In genomic region chr2:16246281-16246850, GRCh38 we compare ENCODE assay signal across 27 cellular contexts.
"Had no signal": no experiment of that assay in that cellular context is flagged by ENCODE, and none has a peak within 500 bp of the region (broad histone marks: within the 10 kb centered on the region; RNA-seq: fewer than 3 reads in every experiment).

No MANE protein-coding gene starts in this region.

- H3K27me3 Mint-ChIP-seq: stimulated activated memory B cell treated with anti-CD40 and anti-IgM and Interleukin-4, amounts not matched to agents 10 μg/mL and 1 μg/mL and 100 μg/mL, for 72 hours; stimulated activated naive B cell treated with anti-CD40 and anti-IgM and Interleukin-4, amounts not matched to agents 10 μg/mL and 1 μg/mL and 100 μg/mL, for 72 hours; stimulated activated naive CD8-positive, alpha-beta T cell treated with anti-CD3 and anti-CD28 coated beads, Interleukin-15, Interleukin-2, amounts not matched to agents 100 ng/mL and 50 ng/mL, for 24 hours had no signal

- H3K9me3 Mint-ChIP-seq: stimulated activated effector memory CD8-positive, alpha-beta T cell treated with anti-CD3 and anti-CD28 coated beads, Interleukin-12 subunit alpha, Interleukin-12 subunit beta, amount 100 ng/mL, for 72 hours; stimulated activated memory B cell treated with anti-CD40 and anti-IgM and Interleukin-4, amounts not matched to agents 10 μg/mL and 1 μg/mL and 100 μg/mL, for 72 hours; stimulated activated naive B cell treated with anti-CD40 and anti-IgM and Interleukin-4, amounts not matched to agents 10 μg/mL and 1 μg/mL and 100 μg/mL, for 72 hours; stimulated activated naive CD8-positive, alpha-beta T cell treated with anti-CD3 and anti-CD28 coated beads, Interleukin-15, amount 100 ng/mL, for 72 hours; stimulated activated naive CD8-positive, alpha-beta T cell treated with anti-CD3 and anti-CD28 coated beads, Interleukin-15, Interleukin-2, amounts not matched to agents 100 ng/mL and 50 ng/mL, for 24 hours had no signal

- H3K4me3 Mint-ChIP-seq: stimulated activated effector memory CD8-positive, alpha-beta T cell treated with anti-CD3 and anti-CD28 coated beads, Interleukin-12 subunit alpha, Interleukin-12 subunit beta, amount 100 ng/mL, for 72 hours; stimulated activated memory B cell treated with anti-CD40 and anti-IgM and Interleukin-4, amounts not matched to agents 10 μg/mL and 1 μg/mL and 100 μg/mL, for 72 hours; stimulated activated naive B cell treated with anti-CD40 and anti-IgM and Interleukin-4, amounts not matched to agents 10 μg/mL and 1 μg/mL and 100 μg/mL, for 72 hours; stimulated activated naive CD8-positive, alpha-beta T cell treated with anti-CD3 and anti-CD28 coated beads, Interleukin-15, amount 100 ng/mL, for 72 hours; stimulated activated naive CD8-positive, alpha-beta T cell treated with anti-CD3 and anti-CD28 coated beads, Interleukin-15, Interleukin-2, amounts not matched to agents 100 ng/mL and 50 ng/mL, for 24 hours; type B pancreatic cell had no signal

- H3K27me3 ChIP-seq: testis, thyroid gland, transverse colon, upper lobe of left lung, upper lobe of right lung, uterus, vagina had no signal

- H3K27ac Mint-ChIP-seq: stimulated activated effector memory CD8-positive, alpha-beta T cell treated with anti-CD3 and anti-CD28 coated beads, Interleukin-12 subunit alpha, Interleukin-12 subunit beta, amount 100 ng/mL, for 72 hours; stimulated activated memory B cell treated with anti-CD40 and anti-IgM and Interleukin-4, amounts not matched to agents 10 μg/mL and 1 μg/mL and 100 μg/mL, for 72 hours; stimulated activated naive B cell treated with anti-CD40 and anti-IgM and Interleukin-4, amounts not matched to agents 10 μg/mL and 1 μg/mL and 100 μg/mL, for 72 hours; stimulated activated naive CD8-positive, alpha-beta T cell treated with anti-CD3 and anti-CD28 coated beads, Interleukin-15, amount 100 ng/mL, for 72 hours; stimulated activated naive CD8-positive, alpha-beta T cell treated with anti-CD3 and anti-CD28 coated beads, Interleukin-15, Interleukin-2, amounts not matched to agents 100 ng/mL and 50 ng/mL, for 24 hours; type B pancreatic cell had no signal

- H3K4me1 Mint-ChIP-seq: stimulated activated effector memory CD8-positive, alpha-beta T cell treated with anti-CD3 and anti-CD28 coated beads, Interleukin-12 subunit alpha, Interleukin-12 subunit beta, amount 100 ng/mL, for 72 hours; stimulated activated memory B cell treated with anti-CD40 and anti-IgM and Interleukin-4, amounts not matched to agents 10 μg/mL and 1 μg/mL and 100 μg/mL, for 72 hours; stimulated activated naive B cell treated with anti-CD40 and anti-IgM and Interleukin-4, amounts not matched to agents 10 μg/mL and 1 μg/mL and 100 μg/mL, for 72 hours; stimulated activated naive CD8-positive, alpha-beta T cell treated with anti-CD3 and anti-CD28 coated beads, Interleukin-15, amount 100 ng/mL, for 72 hours had no signal

- DNase-seq: stimulated activated CD4-positive, alpha-beta T cell treated with anti-CD3 and anti-CD28 coated beads, Interleukin-2, amount 100 ng/mL, for 48 hours; stimulated activated CD4-positive, alpha-beta T cell treated with anti-CD3 and anti-CD28 coated beads, Interleukin-4, amount 100 ng/mL, for 1 hour; stimulated activated CD4-positive, alpha-beta T cell treated with anti-CD3 and anti-CD28 coated beads, Interleukin-4, amount 100 ng/mL, for 24 hours; stimulated activated CD4-positive, alpha-beta T cell treated with anti-CD3 and anti-CD28 coated beads, Interleukin-4, amount 100 ng/mL, for 4 hours; stimulated activated CD8-positive, alpha-beta memory T cell treated with anti-CD3 and anti-CD28 coated beads, Interleukin-4, amount 100 ng/mL, for 48 hours; stimulated activated naive B cell treated with anti-CD40 and anti-IgM and Interleukin-4, amounts not matched to agents 10 μg/mL and 1 μg/mL and 100 μg/mL, for 72 hours; stimulated activated naive CD4-positive, alpha-beta T cell; stimulated activated naive CD4-positive, alpha-beta T cell treated with Interleukin-2 at 50 U/mL for 16 hours; stimulated activated naive CD8-positive, alpha-beta T cell treated with anti-CD3 and anti-CD28 coated beads, Interleukin-15, amount 100 ng/mL, for 72 hours; stimulated activated naive CD8-positive, alpha-beta T cell treated with anti-CD3 and anti-CD28 coated beads, Interleukin-15, Interleukin-2, amounts not matched to agents 100 U/mL and 50 U/mL, for 24 hours; stomach; substantia nigra; testis; thyroid gland; tibial artery; transverse colon; upper lobe of left lung; upper lobe of right lung; uterus had no signal

- H3K27ac ChIP-seq: stomach, suprapubic skin, testis, thoracic aorta, thyroid gland, tibial artery, tibial nerve, transverse colon, upper lobe of left lung, upper lobe of right lung, uterus, vagina had no signal

- H3K9me3 ChIP-seq: stomach, suprapubic skin, testis, thoracic aorta, thyroid gland, tibial artery, tibial nerve, transverse colon, upper lobe of left lung, upper lobe of right lung, uterus, vagina had no signal

- H3K4me3 ChIP-seq: stomach, suprapubic skin, testis, thoracic aorta, thyroid gland, tibial artery, tibial nerve, transverse colon, upper lobe of left lung, upper lobe of right lung, uterus, vagina had no signal

- H3K36me3 ChIP-seq: stomach, suprapubic skin, thoracic aorta, thyroid gland, tibial artery, tibial nerve, transverse colon, upper lobe of left lung, upper lobe of right lung, uterus, vagina had no signal

- H3K4me1 ChIP-seq: stomach, testis, thyroid gland, tibial artery, transverse colon, upper lobe of left lung, upper lobe of right lung, uterus, vagina had no signal

- H3K36me3 Mint-ChIP-seq: stimulated activated effector memory CD8-positive, alpha-beta T cell treated with anti-CD3 and anti-CD28 coated beads, Interleukin-12 subunit alpha, Interleukin-12 subunit beta, amount 100 ng/mL, for 72 hours; stimulated activated memory B cell treated with anti-CD40 and anti-IgM and Interleukin-4, amounts not matched to agents 10 μg/mL and 1 μg/mL and 100 μg/mL, for 72 hours; stimulated activated naive B cell treated with anti-CD40 and anti-IgM and Interleukin-4, amounts not matched to agents 10 μg/mL and 1 μg/mL and 100 μg/mL, for 72 hours; type B pancreatic cell had no signal
